ENCODE assay signal across 8 cellular contexts in genomic region chr19:40443930-40444180, GRCh38. TPM values are rescaled to one million over a fixed set of nuclear protein-coding genes. Genes with fewer than 3 reads are reported as not detected.
DNase-seq lines count a peak whose midpoint lies in the region; ATAC-seq and TF ChIP-seq lines count a peak whose summit lies in the region.

No MANE protein-coding gene starts in this region.

- H3K79me1 ChIP-seq in mesendoderm (ENCODE audit: low read length) = peaks cover 11% of the 10 kb centered on the region

- intact Hi-C loops in vagina (cut with DNase I) = loop anchor here (2.0 kb wide), 1 partner anchor 23 kb away; no protein-coding TSS in a partner anchor

- peaks cover 23% of the 10 kb centered on the region for H3K79me2 ChIP-seq in mesendoderm (ENCODE audit: control insufficient read depth, insufficient read depth, low read length)

- no peaks in the 10 kb centered on the region for H3K27me3 Mint-ChIP-seq in central memory CD8-positive, alpha-beta T cell

- H3K4me3 Mint-ChIP-seq in central memory CD8-positive, alpha-beta T cell = peak overlapping the region; percentile 99

- ATAC-seq in central memory CD8-positive, alpha-beta T cell (replicated peaks; ENCODE audit: extremely low read depth, poor library complexity, severe bottlenecking) = peak; percentile 10

- H3K36me3 ChIP-seq in mesendoderm (ENCODE audit: control insufficient read depth, insufficient read depth, low read length) (peaks cover 2% of the 10 kb centered on the region), vagina (peaks cover 0 to 35% of the 10 kb centered on the region in 2 donors)

- no peak for TF ChIP-seq POLR2A in vagina (IDR thresholded peaks at IDR 0.05)

- peak overlapping the region; percentile 99 for H2BK5ac ChIP-seq in mesendoderm (ENCODE audit: low read length)

- peak overlapping the region; percentile 99 for H3K9ac ChIP-seq in mesendoderm (ENCODE audit: low read length)

- H3K27ac ChIP-seq in mesendoderm (ENCODE audit: low read depth, low read length) (peak overlapping the region; percentile 96), vagina (peak overlapping the region; percentile 99)

- no peaks in the 10 kb centered on the region for H3K4me1 ChIP-seq in mesendoderm (ENCODE audit: control insufficient read depth, low read depth, low read length)
- peaks cover 34% of the 10 kb centered on the region for H3K4me1 ChIP-seq in vagina

- TF ChIP-seq CTCF in vagina (IDR thresholded peaks at IDR 0.05) = no peak

- peak overlapping the region; percentile 93 for H3K18ac ChIP-seq in mesendoderm (ENCODE audit: low read length)

- no peak overlapping the region for H4K8ac ChIP-seq in mesendoderm (ENCODE audit: low read depth, low read length)

- H3K56ac ChIP-seq in mesendoderm (ENCODE audit: low read length) = peak overlapping the region; percentile 100

- H3K9me3 Mint-ChIP-seq in central memory CD8-positive, alpha-beta T cell = no peaks in the 10 kb centered on the region

- no peaks in the 10 kb centered on the region for H3K27me3 ChIP-seq in mesendoderm (ENCODE audit: insufficient read depth, low read length, poor library complexity)
- no peaks in the 10 kb centered on the region for H3K27me3 ChIP-seq in vagina

- H3K27ac Mint-ChIP-seq in central memory CD8-positive, alpha-beta T cell (ENCODE audit: low read depth) = peak overlapping the region; percentile 98

- no peak overlapping the region for H2BK15ac ChIP-seq in mesendoderm (replicated peaks; ENCODE audit: low read depth)

- H3K23ac ChIP-seq in mesendoderm (ENCODE audit: low read length) = peak overlapping the region; percentile 74

- WGBS in mesendoderm (ENCODE audit: extremely low coverage, insufficient coverage, low lambda C conversion rate) = no CpG with 5 or more reads among the region's 9 CpGs

- peak; percentile 63 for DNase-seq in SIG-M5 treated with dmso at 0.1 percent for 504 hours (lab: John Stamatoyannopoulos, UW; ENCODE audit: unreplicated experiment)
- no peak for DNase-seq in SIG-M5 (lab: John Stamatoyannopoulos, UW)
- DNase-seq in NCI-H1436 treated with DMSO at 0.1 percent for 48 hours (lab: John Stamatoyannopoulos, UW) = peak; percentile 18
- DNase-seq in central memory CD8-positive, alpha-beta T cell (ENCODE audit: low spot score in 2 of 2) = no peak
- DNase-seq in mesendoderm = no peak
- DNase-seq in vagina (ENCODE audit: extremely low spot score in 2 of 2) = peak in 1 of 2 donors; percentile 92
- DNase-seq in Ammon's horn (ENCODE audit: low spot score) = no peak
- DNase-seq in medulla oblongata (ENCODE audit: extremely low spot score) = no peak

- peak overlapping the region; percentile 23 for H3K4me2 ChIP-seq in mesendoderm (ENCODE audit: low read length)

- H2AK5ac ChIP-seq in mesendoderm (ENCODE audit: low read length) = peak overlapping the region; percentile 97

- peaks cover 28% of the 10 kb centered on the region for H3K4me1 Mint-ChIP-seq in central memory CD8-positive, alpha-beta T cell

- peak overlapping the region; percentile 62 for H2BK120ac ChIP-seq in mesendoderm (ENCODE audit: low read depth, low read length)

- peak overlapping the region; percentile 92 for H3K4ac ChIP-seq in mesendoderm (ENCODE audit: low read depth, low read length)

- H4K5ac ChIP-seq in mesendoderm (ENCODE audit: low read length) = no peak overlapping the region

- H3K36me3 Mint-ChIP-seq in central memory CD8-positive, alpha-beta T cell (ENCODE audit: insufficient read depth) = peaks cover 27% of the 10 kb centered on the region

- H3K9me3 ChIP-seq in vagina = no peaks in the 10 kb centered on the region

- peak overlapping the region; percentile 100 for H3K4me3 ChIP-seq in mesendoderm (ENCODE audit: low read length)
- H3K4me3 ChIP-seq in vagina = peak overlapping the region; percentile 77 to 94

RNA-seq across cellular contexts. Expression of gene SERTAD3, which starts 0.3 kb away (rescaled TPM):
- 8.4 TPM for polyA plus RNA-seq in mesendoderm (2013, experiment 1 of 2)
- 8.1 TPM for polyA plus RNA-seq in mesendoderm (2013, experiment 2 of 2)
- 42.0 TPM for total RNA-seq in vagina

RNA-seq across cellular contexts. Expression of gene SERTAD1, which starts 18.1 kb away (rescaled TPM):
- polyA plus RNA-seq in mesendoderm (2013, experiment 1 of 2) = 2.3 TPM
- 2.5 TPM for polyA plus RNA-seq in mesendoderm (2013, experiment 2 of 2)
- 14.2 TPM for total RNA-seq in vagina

RNA-seq across cellular contexts. Expression of gene BLVRB, which starts 21.7 kb away (rescaled TPM):
- polyA plus RNA-seq in mesendoderm (2013, experiment 1 of 2) = 19.8 TPM
- 20.7 TPM for polyA plus RNA-seq in mesendoderm (2013, experiment 2 of 2)
- total RNA-seq in vagina = 357 TPM

RNA-seq across cellular contexts. Expression of gene SPTBN4, which starts 22.9 kb away (rescaled TPM):
- polyA plus RNA-seq in mesendoderm (2013, experiment 1 of 2) = 0.25 TPM
- polyA plus RNA-seq in mesendoderm (2013, experiment 2 of 2) = 0.22 TPM
- total RNA-seq in vagina = 1.7 TPM

RNA-seq across cellular contexts. Expression of gene PRX, which starts 30.7 kb away (rescaled TPM):
- polyA plus RNA-seq in mesendoderm (2013, experiment 1 of 2) = 1.1 TPM
- polyA plus RNA-seq in mesendoderm (2013, experiment 2 of 2) = 1.5 TPM
- total RNA-seq in vagina = 3.2 TPM

Comparison
In these comparisons a context has a peak if more than half of its experiments do, and no peak if none do; other contexts are left out.
1. DNase-seq: peak in SIG-M5 treated with dmso at 0.1 percent for 504 hours (single experiment) and NCI-H1436 treated with DMSO at 0.1 percent for 48 hours (single experiment); none in SIG-M5 (single experiment), central memory CD8-positive, alpha-beta T cell (0 of 2), mesendoderm (single experiment), Ammon's horn (single experiment) and medulla oblongata (single experiment).